10 cellular contexts compared by ENCODE assay signal in genomic region chr18:30888344-30888743, GRCh38.
"Had no signal": no experiment of that assay in that cellular context is flagged by ENCODE, and none has a peak within 500 bp of the region (broad histone marks: within the 10 kb centered on the region; RNA-seq: fewer than 3 reads in every experiment).

No MANE protein-coding gene starts in this region.

- ATAC-seq: HCT116, K562 had no signal

- H2AFZ ChIP-seq: GM23248 had no signal

- H3K4me3 Mint-ChIP-seq: HFFc6 had no signal

- FAIRE-seq: HTR-8/SVneo, K562 had no signal

- DNase-seq: GM23248, GOT3, H7, HFFc6, IMR-90, KG1 had no signal

- H3K36me3 ChIP-seq: HAP-1 had no signal

- H3K4me3 ChIP-seq: GM23248, HAP-1, K562 had no signal

- H3K27ac ChIP-seq: GM23248 had no signal

- H3K9me3 ChIP-seq: HAP-1 had no signal

- H3K27ac Mint-ChIP-seq: HFFc6 had no signal

- H3K9ac ChIP-seq: GM23248 had no signal

- H3K4me1 ChIP-seq: HAP-1 had no signal
